Comparison of ENCODE assay signal across 32 cellular contexts in the genomic region with DNA sequence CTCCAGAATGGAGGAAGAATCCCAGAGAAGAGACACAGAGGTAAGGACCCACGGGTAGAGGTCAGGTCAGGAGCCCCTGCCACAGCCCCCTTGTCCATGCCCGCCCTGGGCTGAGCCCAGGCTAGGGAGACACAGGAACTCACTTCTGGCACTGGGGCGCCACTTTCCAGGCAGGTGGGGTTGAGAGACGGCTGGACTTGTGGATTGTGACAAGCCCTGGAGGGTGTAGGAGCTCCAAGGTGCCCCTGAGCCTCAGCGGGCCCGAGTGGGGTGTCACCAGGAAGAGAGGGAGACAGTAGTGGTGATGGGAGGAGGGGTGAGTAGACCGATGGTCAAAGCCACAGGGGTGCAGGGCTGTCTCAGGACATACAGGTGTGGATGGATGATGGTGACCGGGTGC.
"Had no signal": no experiment of that assay in that cellular context is flagged by ENCODE, and none has a peak within 500 bp of the region (broad histone marks: within the 10 kb centered on the region; RNA-seq: fewer than 3 reads in every experiment).

No MANE protein-coding gene starts in this region.

- H3K4me3 ChIP-seq: MG63, PC-9, SJCRH30, SK-N-MC had no signal

- H3K9me3 ChIP-seq: MG63, SJCRH30 had no signal

- ATAC-seq: Right ventricle myocardium inferior had no signal

- H3K4me2 ChIP-seq: PC-9 had no signal

- FAIRE-seq: RCC 7860 had no signal

- DNase-seq: Kasumi-1, KG1, MG63, NCI-H1048, NCI-H1092 treated with DMSO at 0.1 percent for 48 hours, NCI-H1105 treated with DMSO at 0.1 percent for 48 hours, NCI-H1417, NCI-H1436, NCI-H146, NCI-H1694, NCI-H187, NCI-H1930, NCI-H2029 treated with DMSO at 0.1 percent for 48 hours, NCI-H2081 treated with DMSO at 0.1 percent for 48 hours, NCI-H2107, NCI-H2171, NCI-H226, NCI-H446 treated with DMSO at 0.1 percent for 48 hours, NCI-H510A, NCI-H524, NCI-H526, NCI-H69, NCI-H748 treated with DMSO at 0.1 percent for 48 hours, NCI-H82, PC-9, SHP77, SIG-M5, SJCRH30 had no signal

- H3K27ac ChIP-seq: PC-9, RWPE1, SJCRH30, SK-N-MC had no signal

- H3K4me1 ChIP-seq: SJCRH30 had no signal

- H3K36me3 ChIP-seq: MG63, SJCRH30 had no signal

- H2AFZ ChIP-seq: PC-9 had no signal

- H3K27me3 ChIP-seq: MG63 had no signal
